Comparison of ENCODE assay signal across 13 cellular contexts in genomic region chr6:43916924-43917877, GRCh38.
DNase-seq lines count a peak whose midpoint lies in the region; ATAC-seq and TF ChIP-seq lines count a peak whose summit lies in the region.
"Had no signal": no experiment of that assay in that cellular context is flagged by ENCODE, and none has a peak within 500 bp of the region (broad histone marks: within the 10 kb centered on the region; RNA-seq: fewer than 3 reads in every experiment).

No MANE protein-coding gene starts in this region.

- TF ChIP-seq CTCF in WTC11 (IDR thresholded peaks at IDR 0.05) (no peak), lower lobe of right lung (IDR thresholded peaks at IDR 0.05) (no peak), RWPE1 (conservative IDR thresholded peaks at IDR 0.05; ENCODE audit: low read depth) (no peak)

- H3K27me3 ChIP-seq in right cardiac atrium (ENCODE audit: control insufficient read depth, insufficient read depth) = no peaks in the 10 kb centered on the region
- no peaks in the 10 kb centered on the region for H3K27me3 ChIP-seq in lower lobe of right lung (ENCODE audit: low read depth)

- H3K36me3 Mint-ChIP-seq in WTC11 = no peaks in the 10 kb centered on the region
- H3K36me3 Mint-ChIP-seq: CD4-positive, CD25-positive, alpha-beta regulatory T cell had no signal

- intact Hi-C loops in right cardiac atrium (cut with DNase I) (no loop called here), left ventricle myocardium superior (cut with micrococcal nuclease) (no loop called here), lower lobe of right lung (cut with DNase I) (no loop called here)

- H3K9me3 Mint-ChIP-seq in WTC11 = no peaks in the 10 kb centered on the region
- H3K9me3 Mint-ChIP-seq: CD4-positive, CD25-positive, alpha-beta regulatory T cell; stimulated activated naive CD8-positive, alpha-beta T cell treated with anti-CD3 and anti-CD28 coated beads, Interleukin-15, amount 100 ng/mL, for 72 hours had no signal

- CTCF ChIA-PET in WTC11 (lab: Charles Lee) (no interaction called here), RWPE1 (lab: Yijun Ruan, JAX) (no interaction called here)

- peaks cover 5% of the 10 kb centered on the region; the same call in 1 of the 2 replicates for H3K4me1 Mint-ChIP-seq in WTC11
- H3K4me1 Mint-ChIP-seq: stimulated activated naive CD8-positive, alpha-beta T cell treated with anti-CD3 and anti-CD28 coated beads, Interleukin-15, amount 100 ng/mL, for 72 hours had no signal

- H3K4me3 Mint-ChIP-seq in WTC11 = no peak overlapping the region
- H3K4me3 Mint-ChIP-seq: CD4-positive, CD25-positive, alpha-beta regulatory T cell; stimulated activated naive CD8-positive, alpha-beta T cell treated with anti-CD3 and anti-CD28 coated beads, Interleukin-15, amount 100 ng/mL, for 72 hours had no signal

- no peaks in the 10 kb centered on the region for H3K9me3 ChIP-seq in right cardiac atrium (ENCODE audit: control insufficient read depth, low read length)
- H3K9me3 ChIP-seq in lower lobe of right lung = no peaks in the 10 kb centered on the region

- DNase-seq in right cardiac atrium (peak; percentile 68 to 71 (median 70)), left ventricle myocardium superior (no peak), WTC11 (ENCODE audit: low spot score) (no peak), lower lobe of right lung (peak; percentile 53), GOT3 (lab: John Stamatoyannopoulos, UW) (no peak), RWPE1 (ENCODE audit: low spot score) (no peak)
- DNase-seq: activated CD4-positive, alpha-beta T cell treated with anti-CD3 and anti-CD28 coated beads, Interleukin-2, amount 50 U/mL, for 4 hours; CD4-positive, CD25-positive, alpha-beta regulatory T cell; Kasumi-1; stimulated activated naive CD8-positive, alpha-beta T cell treated with anti-CD3 and anti-CD28 coated beads, Interleukin-15, amount 100 ng/mL, for 72 hours had no signal

- ATAC-seq in right cardiac atrium = peak; percentile 46 to 59
- ATAC-seq in left ventricle myocardium superior = no peak
- no peak for ATAC-seq in WTC11
- ATAC-seq in lower lobe of right lung = peak; percentile 24 to 60
- no peak for ATAC-seq in GM19351 (IDR thresholded peaks at IDR 0.05; ENCODE audit: unreplicated experiment)
- no peak for ATAC-seq in HG02870 (IDR thresholded peaks at IDR 0.05; ENCODE audit: unreplicated experiment)
- ATAC-seq: stimulated activated naive CD8-positive, alpha-beta T cell treated with anti-CD3 and anti-CD28 coated beads, Interleukin-15, amount 100 ng/mL, for 72 hours had no signal

- H3K4me1 ChIP-seq in right cardiac atrium (ENCODE audit: control insufficient read depth, insufficient read depth, low read length) = no peaks in the 10 kb centered on the region
- H3K4me1 ChIP-seq in lower lobe of right lung = peaks cover 12% of the 10 kb centered on the region

- no peak overlapping the region for H3K27ac Mint-ChIP-seq in WTC11
- H3K27ac Mint-ChIP-seq: stimulated activated naive CD8-positive, alpha-beta T cell treated with anti-CD3 and anti-CD28 coated beads, Interleukin-15, amount 100 ng/mL, for 72 hours had no signal

- POLR2A ChIA-PET in WTC11 (lab: Charles Lee) (interaction anchor here (1.5 kb wide), 1 partner anchor 9 kb away, joined by 5 read pairs; no protein-coding TSS in a partner anchor), RWPE1 (lab: Yijun Ruan, JAX; ENCODE audit: low non-redundant PET) (no interaction called here)

- H3K36me3 ChIP-seq in lower lobe of right lung = no peaks in the 10 kb centered on the region

- H3K27me3 Mint-ChIP-seq in WTC11 (ENCODE audit: low read depth) = no peaks in the 10 kb centered on the region
- H3K27me3 Mint-ChIP-seq: CD4-positive, CD25-positive, alpha-beta regulatory T cell had no signal

- H3K27ac ChIP-seq in right cardiac atrium (ENCODE audit: low read length) (no peak overlapping the region), lower lobe of right lung (no peak overlapping the region), RWPE1 (no peak overlapping the region)
- H3K27ac ChIP-seq: epithelial cell of prostate had no signal

- no peak overlapping the region for H3K4me3 ChIP-seq in right cardiac atrium (ENCODE audit: low read length)
- no peak overlapping the region for H3K4me3 ChIP-seq in lower lobe of right lung

- 75% methylated on average over 12 of the region's 12 CpGs for WGBS in right cardiac atrium

TF ChIP-seq in WTC11, 78 proteins besides CTCF, POLR2A, EP300 and RAD21:
- TF ChIP-seq ZNF423 (CRISPR knock-in tag; IDR thresholded peaks at IDR 0.05) = no peak
- TF ChIP-seq GABPB1 (CRISPR knock-in tag; IDR thresholded peaks at IDR 0.05) = peak; percentile 75
- no peak for TF ChIP-seq ZNF416 (CRISPR knock-in tag; IDR thresholded peaks at IDR 0.05)
- no peak for TF ChIP-seq CBFB (CRISPR knock-in tag; IDR thresholded peaks at IDR 0.05; ENCODE audit: low read depth)
- TF ChIP-seq PREB (CRISPR knock-in tag; IDR thresholded peaks at IDR 0.05; ENCODE audit: borderline replicate concordance) = no peak
- TF ChIP-seq ZSCAN18 (CRISPR knock-in tag; IDR thresholded peaks at IDR 0.05) = no peak
- no peak for TF ChIP-seq TEAD4 (CRISPR knock-in tag; IDR thresholded peaks at IDR 0.05)
- no peak for TF ChIP-seq GTF2I (CRISPR knock-in tag; conservative IDR thresholded peaks at IDR 0.05)
- no peak for TF ChIP-seq ATF3 (CRISPR knock-in tag; conservative IDR thresholded peaks at IDR 0.05)

Comparison
In these comparisons a context has a peak if more than half of its experiments do, and no peak if none do; other contexts are left out.
1. ATAC-seq: peak in right cardiac atrium (2 of 2) and lower lobe of right lung (2 of 2); none in left ventricle myocardium superior (single experiment), WTC11 (single experiment), GM19351 (single experiment) and HG02870 (single experiment).
2. DNase-seq: peak in right cardiac atrium (3 of 3) and lower lobe of right lung (single experiment); none in left ventricle myocardium superior (single experiment), WTC11 (single experiment), GOT3 (single experiment) and RWPE1 (single experiment).